In the genomic region with DNA sequence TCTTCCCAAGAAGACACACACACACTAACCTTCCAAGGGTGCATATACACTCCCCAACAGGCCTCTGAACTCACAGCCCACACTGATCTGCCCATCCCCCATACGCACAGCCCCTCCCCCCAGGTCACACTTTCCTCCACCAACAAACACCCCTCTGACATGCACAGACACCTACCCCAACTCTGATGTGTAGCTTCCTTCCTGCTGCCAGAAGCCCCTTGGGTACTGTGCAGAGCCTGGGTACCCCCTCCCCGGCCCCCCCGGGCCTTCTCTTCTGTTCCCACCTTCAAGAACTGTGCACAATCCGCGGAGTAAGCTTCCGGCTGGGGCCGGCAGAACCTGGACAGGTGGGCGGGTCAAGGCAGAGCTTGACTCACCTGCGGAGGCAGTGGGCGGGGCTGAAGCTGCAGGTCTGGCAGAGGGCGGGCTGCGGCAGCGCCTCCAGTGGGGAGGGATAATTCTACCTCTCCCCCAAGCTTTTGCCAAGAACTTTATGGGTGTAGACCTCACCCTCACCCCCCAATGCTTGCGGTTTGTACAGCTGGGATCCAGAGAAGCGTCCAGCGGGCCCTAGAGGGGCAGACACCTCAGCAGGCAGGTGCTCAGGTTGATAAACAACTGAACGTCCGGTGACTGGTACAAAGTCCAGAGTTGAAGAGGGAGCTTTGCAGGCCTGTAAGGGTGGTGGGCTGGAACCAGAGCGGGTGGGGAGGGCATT, we compare ENCODE assay signal across 12 cellular contexts. TPM values are rescaled to one million over a fixed set of nuclear protein-coding genes. Genes with fewer than 3 reads are reported as not detected.
DNase-seq lines count a peak whose midpoint lies in the region; ATAC-seq and TF ChIP-seq lines count a peak whose summit lies in the region.
"Had no signal": no experiment of that assay in that cellular context is flagged by ENCODE, and none has a peak within 500 bp of the region (broad histone marks: within the 10 kb centered on the region; RNA-seq: fewer than 3 reads in every experiment).

C1orf210 (minus strand) TSS at position 313 of the 718 bp plus-strand sequence. CDS start 2,311 bp downstream, outside the sequence.

- no peak within 1 kb of the TSS for H3K27ac ChIP-seq in neuronal stem cell (replicated peaks; ENCODE audit: low read length)
- H3K27ac ChIP-seq: ascending aorta had no signal

- H3K9me3 ChIP-seq in neuronal stem cell (replicated peaks in 1 of 2; ENCODE audit: control insufficient read depth in 2 of 2, insufficient read depth in 1 of 2, low read depth in 1 of 2, low read length in 2 of 2), result no peaks in the 10 kb centered on the region
- H3K9me3 ChIP-seq: ascending aorta had no signal

- no peak within 1 kb of the TSS for H4K91ac ChIP-seq in neuronal stem cell (ENCODE audit: low read depth, low read length, poor library complexity)

- POLR2A ChIA-PET in activated CD4-positive, alpha-beta T cell treated with anti-CD3 and anti-CD28 coated beads for 36 hours (lab: Charles Lee), result no interaction called here

- H2AFZ ChIP-seq in neuronal stem cell (ENCODE audit: low read length), result no peak within 1 kb of the TSS

- no peak within 1 kb of the TSS for H2BK120ac ChIP-seq in neuronal stem cell (ENCODE audit: low read depth, low read length)

- peak within 1 kb of the TSS; percentile 27 for H3K23ac ChIP-seq in neuronal stem cell (ENCODE audit: low read depth, low read length, poor library complexity)

- H2BK5ac ChIP-seq in neuronal stem cell (ENCODE audit: low read length), result peak within 1 kb of the TSS; percentile 44

- peak within 1 kb of the TSS; percentile 40 for H3K18ac ChIP-seq in neuronal stem cell (ENCODE audit: low read length)

- no CpG with 5 or more reads among the region's 19 CpGs for WGBS in neuronal stem cell (ENCODE audit: extremely low coverage in 2 of 2, insufficient read length in 2 of 2, insufficient replicate concordance in 1 of 2), 2 donors

- H3K9me3 Mint-ChIP-seq in activated T-cell treated with anti-CD3 and anti-CD28 coated beads, Interleukin-2, amount 50 U/mL, for 24 hours, result no peaks in the 10 kb centered on the region
- H3K9me3 Mint-ChIP-seq in activated CD4-positive, alpha-beta T cell treated with anti-CD3 and anti-CD28 coated beads for 36 hours (ENCODE audit: low read depth), result no peaks in the 10 kb centered on the region
- H3K9me3 Mint-ChIP-seq: immature natural killer cell; T-helper 1 cell treated with Interleukin-12 subunit alpha and Interleukin-12 subunit beta and Interleukin-4 antibody, amounts not matched to agents 30 μg/mL and 1 μg/mL, for 36 hours had no signal

- H4K8ac ChIP-seq in neuronal stem cell (ENCODE audit: low read depth, low read length), result no peak within 1 kb of the TSS

- H3K36me3 Mint-ChIP-seq in activated T-cell treated with anti-CD3 and anti-CD28 coated beads, Interleukin-2, amount 50 U/mL, for 24 hours (ENCODE audit: low read depth), result no peaks in the 10 kb centered on the region
- no peaks in the 10 kb centered on the region for H3K36me3 Mint-ChIP-seq in activated CD4-positive, alpha-beta T cell treated with anti-CD3 and anti-CD28 coated beads for 36 hours (ENCODE audit: low read depth)
- H3K36me3 Mint-ChIP-seq: immature natural killer cell had no signal

- H3K4me2 ChIP-seq in neuronal stem cell (ENCODE audit: insufficient read depth, low read length, poor library complexity, severe bottlenecking), result no peak within 1 kb of the TSS

- peak; percentile 38 for TF ChIP-seq CTCF in epithelial cell of proximal tubule (conservative IDR thresholded peaks at IDR 0.05; ENCODE audit: low read depth, low read length)

- no peaks in the 10 kb centered on the region for H3K4me1 Mint-ChIP-seq in activated T-cell treated with anti-CD3 and anti-CD28 coated beads, Interleukin-2, amount 50 U/mL, for 24 hours (ENCODE audit: low read depth)
- no peaks in the 10 kb centered on the region for H3K4me1 Mint-ChIP-seq in activated CD4-positive, alpha-beta T cell treated with anti-CD3 and anti-CD28 coated beads for 36 hours

- H3K4me3 Mint-ChIP-seq in activated T-cell treated with anti-CD3 and anti-CD28 coated beads, Interleukin-2, amount 50 U/mL, for 24 hours, result no peak within 1 kb of the TSS
- no peak within 1 kb of the TSS for H3K4me3 Mint-ChIP-seq in activated CD4-positive, alpha-beta T cell treated with anti-CD3 and anti-CD28 coated beads for 36 hours
- H3K4me3 Mint-ChIP-seq: immature natural killer cell; T-helper 1 cell treated with Interleukin-12 subunit alpha and Interleukin-12 subunit beta and Interleukin-4 antibody, amounts not matched to agents 30 μg/mL and 1 μg/mL, for 36 hours had no signal

- no peaks in the 10 kb centered on the region for H3K79me1 ChIP-seq in neuronal stem cell (ENCODE audit: low read depth, low read length)

- no peak for ATAC-seq in activated CD4-positive, alpha-beta T cell treated with anti-CD3 and anti-CD28 coated beads for 36 hours

- no peaks in the 10 kb centered on the region for H3K36me3 ChIP-seq in neuronal stem cell (replicated peaks in 1 of 2; ENCODE audit: control insufficient read depth in 2 of 2, insufficient read depth in 2 of 2, low read length in 2 of 2)
- H3K36me3 ChIP-seq: ascending aorta had no signal

- peak within 1 kb of the TSS; percentile 24 for H2BK12ac ChIP-seq in neuronal stem cell (ENCODE audit: low read length)

- peaks cover 9 to 19% of the 10 kb centered on the region in 2 donors for H3K4me1 ChIP-seq in neuronal stem cell (ENCODE audit: control insufficient read depth in 2 of 2, insufficient read depth in 1 of 2, low read depth in 1 of 2, low read length in 2 of 2)
- H3K4me1 ChIP-seq: ascending aorta had no signal

- DNase-seq in ELF-1 (ENCODE audit: low read depth, low spot score) (peak; percentile 83), NCI-H2107 treated with DMSO at 0.1 percent for 48 hours (lab: John Stamatoyannopoulos, UW; ENCODE audit: unreplicated experiment) (peak; percentile 64), epithelial cell of proximal tubule (ENCODE audit: low read depth) (no peak), neuronal stem cell (ENCODE audit: low spot score) (no peak), NCI-H524 treated with DMSO at 0.1 percent for 48 hours (lab: John Stamatoyannopoulos, UW) (no peak)
- no peak for DNase-seq in activated CD8-positive, alpha-beta memory T cell treated with anti-CD3 and anti-CD28 coated beads, Interleukin-2, amount 50 U/mL, for 48 hours
- no peak for DNase-seq in activated T-cell treated with anti-CD3 and anti-CD28 coated beads, Interleukin-2, amount 50 U/mL, for 24 hours
- DNase-seq in activated CD4-positive, alpha-beta T cell treated with anti-CD3 and anti-CD28 coated beads for 36 hours, result no peak
- DNase-seq: immature natural killer cell; stimulated activated CD4-positive, alpha-beta T cell treated with anti-CD3 and anti-CD28 coated beads, Interleukin-4, amount 100 ng/mL, for 1 hour had no signal

- H3K27me3 ChIP-seq in neuronal stem cell (ENCODE audit: control insufficient read depth in 3 of 3, insufficient read depth in 3 of 3, low read depth in 1 of 3, low read length in 3 of 3), result peaks cover 0 to 32% (median 6%) of the 10 kb centered on the region in 3 experiments
- H3K27me3 ChIP-seq: ascending aorta had no signal

- H3K27me3 Mint-ChIP-seq in activated T-cell treated with anti-CD3 and anti-CD28 coated beads, Interleukin-2, amount 50 U/mL, for 24 hours, result no peaks in the 10 kb centered on the region
- no peaks in the 10 kb centered on the region for H3K27me3 Mint-ChIP-seq in activated CD4-positive, alpha-beta T cell treated with anti-CD3 and anti-CD28 coated beads for 36 hours

- intact Hi-C loops in activated CD4-positive, alpha-beta T cell treated with anti-CD3 and anti-CD28 coated beads for 36 hours (cut with DNase I, micrococcal nuclease), result no loop called here

- no peak within 1 kb of the TSS for H3K4ac ChIP-seq in neuronal stem cell (ENCODE audit: low read length)

- H3K14ac ChIP-seq in neuronal stem cell (ENCODE audit: low read length), result no peak within 1 kb of the TSS

- CTCF ChIA-PET in activated CD4-positive, alpha-beta T cell treated with anti-CD3 and anti-CD28 coated beads for 36 hours (lab: Charles Lee), result interaction anchor here (1.4 kb wide), 1 partner anchor 55 kb away, joined by 3 read pairs; no protein-coding TSS in a partner anchor

- H3K9ac ChIP-seq in neuronal stem cell (ENCODE audit: low read depth, low read length, poor library complexity), result peak within 1 kb of the TSS; percentile 7

- peak within 1 kb of the TSS; percentile 18 for H3K4me3 ChIP-seq in epithelial cell of proximal tubule (ENCODE audit: low read depth, low read length)
- peak within 1 kb of the TSS in 1 of 2 donors; percentile 32 for H3K4me3 ChIP-seq in neuronal stem cell (ENCODE audit: low read length in 2 of 2)
- H3K4me3 ChIP-seq: ascending aorta had no signal

- H3K27ac Mint-ChIP-seq in activated T-cell treated with anti-CD3 and anti-CD28 coated beads, Interleukin-2, amount 50 U/mL, for 24 hours, result no peak within 1 kb of the TSS
- no peak within 1 kb of the TSS for H3K27ac Mint-ChIP-seq in activated CD4-positive, alpha-beta T cell treated with anti-CD3 and anti-CD28 coated beads for 36 hours
- H3K27ac Mint-ChIP-seq: T-helper 1 cell treated with Interleukin-12 subunit alpha and Interleukin-12 subunit beta and Interleukin-4 antibody, amounts not matched to agents 30 μg/mL and 1 μg/mL, for 36 hours had no signal

- H2AK5ac ChIP-seq in neuronal stem cell (ENCODE audit: low read depth, low read length), result peak within 1 kb of the TSS; percentile 24

- peak within 1 kb of the TSS; percentile 65 for H2BK15ac ChIP-seq in neuronal stem cell (ENCODE audit: low read length)

RNA-seq across cellular contexts. Expression of gene C1orf210, which starts in this region (rescaled TPM):
- total RNA-seq in epithelial cell of proximal tubule, result 0.29 and 2.5 TPM in 2 replicates
- 0.03 TPM for polyA plus RNA-seq in neuronal stem cell (2013, experiment 1 of 2)
- 0.10 TPM for polyA plus RNA-seq in neuronal stem cell (2013, experiment 2 of 2)
- not detected for total RNA-seq in activated CD4-positive, alpha-beta T cell treated with anti-CD3 and anti-CD28 coated beads for 36 hours
- total RNA-seq: ascending aorta had no signal
- polyA plus RNA-seq: immature natural killer cell had no signal

Comparison
In these comparisons a context has a peak if more than half of its experiments do, and no peak if none do; other contexts are left out.
1. DNase-seq: peak in ELF-1 (single experiment) and NCI-H2107 treated with DMSO at 0.1 percent for 48 hours (single experiment); none in epithelial cell of proximal tubule (single experiment), neuronal stem cell (single experiment), NCI-H524 treated with DMSO at 0.1 percent for 48 hours (single experiment), activated CD8-positive, alpha-beta memory T cell treated with anti-CD3 and anti-CD28 coated beads, Interleukin-2, amount 50 U/mL, for 48 hours (single experiment), activated T-cell treated with anti-CD3 and anti-CD28 coated beads, Interleukin-2, amount 50 U/mL, for 24 hours (single experiment) and activated CD4-positive, alpha-beta T cell treated with anti-CD3 and anti-CD28 coated beads for 36 hours (single experiment).